Comparison of ENCODE assay signal across 8 cellular contexts in genomic region chr3:170128259-170128976, GRCh38. TPM values are rescaled to one million over a fixed set of nuclear protein-coding genes. Genes with fewer than 3 reads are reported as not detected.
DNase-seq lines count a peak whose midpoint lies in the region; ATAC-seq, FAIRE-seq and TF ChIP-seq lines count a peak whose summit lies in the region.

No MANE protein-coding gene starts in this region.

- ATAC-seq in CD4-positive, alpha-beta T cell (ENCODE audit: poor library complexity) = peak; percentile 41
- ATAC-seq in GM19395 (IDR thresholded peaks at IDR 0.05; ENCODE audit: unreplicated experiment) = peak; percentile 90
- peak; percentile 79 for ATAC-seq in HG03280 (IDR thresholded peaks at IDR 0.05; ENCODE audit: unreplicated experiment)
- ATAC-seq in T-cell (replicated peaks in 1 of 4) = peak; percentile 27 to 77 (median 45)
- ATAC-seq in stimulated activated naive CD8-positive, alpha-beta T cell treated with anti-CD3 and anti-CD28 coated beads, Interleukin-15, Interleukin-2, amounts not matched to agents 100 U/mL and 50 U/mL, for 24 hours = peak; percentile 31
- no peak for ATAC-seq in HG02970 (IDR thresholded peaks at IDR 0.05; ENCODE audit: low FRiP score, unreplicated experiment)
- no peak for ATAC-seq in pancreas

- peaks cover 67% of the 10 kb centered on the region for H3K36me3 Mint-ChIP-seq in CD4-positive, alpha-beta T cell (ENCODE audit: low read depth)
- H3K36me3 Mint-ChIP-seq in T-cell = peaks cover 37% of the 10 kb centered on the region

- POLR2A ChIA-PET in CD4-positive, alpha-beta T cell (lab: Charles Lee) = interaction anchor here (0.6 to 1.9 kb wide), 5 partner anchors 18 to 95 kb away, joined by 3 to 9 read pairs (median 3); partner anchors contain the start of gene PHC3
- POLR2A ChIA-PET in T-cell (lab: Charles Lee) = interaction anchor here (0.5 to 0.7 kb wide), 3 partner anchors 21 to 262 kb away, joined by 3 read pairs; no protein-coding TSS in a partner anchor

- H3K27ac Mint-ChIP-seq in CD4-positive, alpha-beta T cell = peak overlapping the region; percentile 54
- peak overlapping the region; percentile 65 to 75 for H3K27ac Mint-ChIP-seq in T-cell

- 80 to 85% methylated on average over 4 of the region's 4 CpGs for WGBS in pancreas, 2 donors

- H3K4me1 Mint-ChIP-seq in CD4-positive, alpha-beta T cell (ENCODE audit: low read depth) = peaks cover 44% of the 10 kb centered on the region
- peaks cover 29 to 50% (median 39%) of the 10 kb centered on the region in 3 donors for H3K4me1 Mint-ChIP-seq in T-cell

- FAIRE-seq in pancreas (lab: Jason Lieb, UNC) = no peak

- H3K4me1 ChIP-seq in pancreas = no peaks in the 10 kb centered on the region

- intact Hi-C loops in CD4-positive, alpha-beta T cell (cut with DNase I, micrococcal nuclease) = loop anchor here in 1 of 2 experiments (5.0 kb wide), 2 partner anchors 39 to 54 kb away; partner anchors contain the start of gene PHC3
- intact Hi-C loops in pancreas (cut with DNase I) = no loop called here

- peaks cover 7% of the 10 kb centered on the region for H3K9me3 ChIP-seq in CD4-positive, alpha-beta T cell (ENCODE audit: control insufficient read depth, low read length)
- no peaks in the 10 kb centered on the region for H3K9me3 ChIP-seq in pancreas

- H3K27ac ChIP-seq in CD4-positive, alpha-beta T cell (ENCODE audit: low read depth, low read length) = no peak overlapping the region
- no peak overlapping the region for H3K27ac ChIP-seq in pancreas

- peaks cover 0 to 11% (median 7%) of the 10 kb centered on the region in 3 donors for H3K36me3 ChIP-seq in pancreas

- DNase-seq in CD4-positive, alpha-beta T cell = no peak
- DNase-seq in T-cell (peak in 3 of 34 experiments; percentile 3 to 34 (median 7)), pancreas (no peak), NCI-H524 treated with DMSO at 0.1 percent for 48 hours (lab: John Stamatoyannopoulos, UW) (no peak)
- peak; percentile 14 for DNase-seq in stimulated activated naive CD8-positive, alpha-beta T cell treated with anti-CD3 and anti-CD28 coated beads, Interleukin-15, Interleukin-2, amounts not matched to agents 100 U/mL and 50 U/mL, for 24 hours

- no peaks in the 10 kb centered on the region for H3K27me3 Mint-ChIP-seq in CD4-positive, alpha-beta T cell
- H3K27me3 Mint-ChIP-seq in T-cell = no peaks in the 10 kb centered on the region

- CTCF ChIA-PET in CD4-positive, alpha-beta T cell (lab: Charles Lee) = interaction anchor here (1.2 kb wide), 1 partner anchor 60 kb away, joined by 4 read pairs; no protein-coding TSS in a partner anchor
- CTCF ChIA-PET in T-cell (lab: Charles Lee) = interaction anchor here in 1 of 2 donors (0.5 kb wide), 1 partner anchor 257 kb away, joined by 3 read pairs; no protein-coding TSS in a partner anchor

- TF ChIP-seq CTCF in CD4-positive, alpha-beta T cell (IDR thresholded peaks at IDR 0.05) = no peak
- TF ChIP-seq CTCF in pancreas (IDR thresholded peaks at IDR 0.05) = no peak

- H3K4me3 ChIP-seq in pancreas = no peak overlapping the region

- no peaks in the 10 kb centered on the region for H3K27me3 ChIP-seq in CD4-positive, alpha-beta T cell (ENCODE audit: control insufficient read depth, insufficient read depth, low read length)
- no peaks in the 10 kb centered on the region for H3K27me3 ChIP-seq in pancreas

- H3K9me3 Mint-ChIP-seq in CD4-positive, alpha-beta T cell = no peaks in the 10 kb centered on the region
- H3K9me3 Mint-ChIP-seq in T-cell = peaks cover 0 to under 1% (median under 1%) of the 10 kb centered on the region in 3 donors

- peak overlapping the region; percentile 13 for H3K4me3 Mint-ChIP-seq in CD4-positive, alpha-beta T cell
- peak overlapping the region; percentile 2 to 68 (median 11) for H3K4me3 Mint-ChIP-seq in T-cell

RNA-seq across cellular contexts. Expression of gene PHC3, which starts 53.1 kb away (rescaled TPM):
- 100 to 1,000 TPM; 143 to 150 TPM for total RNA-seq in CD4-positive, alpha-beta T cell
- total RNA-seq in T-cell (100 to 1,000 TPM; 132 to 173 (median 150) TPM), pancreas (10 to 100 TPM; 22.8 to 38.0 (median 26.9) TPM)
- polyA plus RNA-seq in pancreas = 1 to 10 TPM; 5.5 to 7.0 TPM

Comparison
In these comparisons a context has a peak if more than half of its experiments do, and no peak if none do; other contexts are left out.
1. ATAC-seq: peak in CD4-positive, alpha-beta T cell (single experiment), GM19395 (single experiment), HG03280 (single experiment), T-cell (4 of 4) and stimulated activated naive CD8-positive, alpha-beta T cell treated with anti-CD3 and anti-CD28 coated beads, Interleukin-15, Interleukin-2, amounts not matched to agents 100 U/mL and 50 U/mL, for 24 hours (single experiment); none in HG02970 (single experiment) and pancreas (0 of 4).